In the genomic region with DNA sequence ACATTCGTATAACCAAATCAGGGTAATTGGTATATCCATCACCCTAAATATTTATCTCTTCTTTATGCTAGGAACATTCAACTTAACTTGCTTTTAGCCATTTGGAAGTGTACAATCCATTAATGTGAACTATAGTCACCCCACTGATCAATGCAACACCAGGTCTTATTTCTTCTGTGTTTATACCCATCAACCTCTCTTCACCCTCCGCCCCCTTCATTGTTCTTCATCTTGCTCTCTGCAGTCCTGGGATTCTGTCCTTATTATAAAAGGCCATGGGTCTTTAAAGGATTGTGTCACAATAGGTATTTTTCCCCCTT, we compare ENCODE assay signal across 9 cellular contexts. TPM values are rescaled to one million over a fixed set of nuclear protein-coding genes. Genes with fewer than 3 reads are reported as not detected.
DNase-seq lines count a peak whose midpoint lies in the region; ATAC-seq and TF ChIP-seq lines count a peak whose summit lies in the region.
"Had no signal": no experiment of that assay in that cellular context is flagged by ENCODE, and none has a peak within 500 bp of the region (broad histone marks: within the 10 kb centered on the region; RNA-seq: fewer than 3 reads in every experiment).

No MANE protein-coding gene starts in this region.

- H3K4me3 Mint-ChIP-seq in activated CD8-positive, alpha-beta T cell treated with anti-CD3 and anti-CD28 coated beads for 36 hours: no peak overlapping the region

- in situ Hi-C loops in transverse colon (cut with MboI; ENCODE audit: low pct_ligation_motif_present in 1 of 4, low pct_unique_long_range_greater_than_20kb in 1 of 4, low sequenced_read_pairs in 3 of 4): no loop called here

- H3K4me3 ChIP-seq in SK-N-SH (ENCODE audit: low read depth in 2 of 2, low read length in 1 of 2) (peak overlapping the region; percentile 88 to 94; a peak in 2 of 4 replicates), WI38 (ENCODE audit: low read depth, low read length) (peak overlapping the region; percentile 90), iPS-20b (ENCODE audit: low read length) (peak overlapping the region; percentile 88), transverse colon (peak overlapping the region in 2 of 4 donors; percentile 85 to 94)

- TF ChIP-seq EP300 in SK-N-SH (IDR thresholded peaks at IDR 0.05; ENCODE audit: borderline replicate concordance in 1 of 2, low read depth in 1 of 2, low read length in 1 of 2): no peak
- no peak for TF ChIP-seq EP300 in transverse colon (IDR thresholded peaks at IDR 0.05; ENCODE audit: low read depth)

- H3K27ac Mint-ChIP-seq in activated CD8-positive, alpha-beta T cell treated with anti-CD3 and anti-CD28 coated beads for 36 hours: no peak overlapping the region

- CTCF ChIA-PET in SK-N-SH (lab: Yijun Ruan, JAX): interaction anchor here (0.6 to 1.8 kb wide), 4 partner anchors 8 to 109 kb away, joined by 3 to 6 read pairs (median 3); a partner anchor contains a TSS
- CTCF ChIA-PET in activated CD8-positive, alpha-beta T cell treated with anti-CD3 and anti-CD28 coated beads for 36 hours (lab: Charles Lee): interaction anchor here (1.1 to 1.6 kb wide), 5 partner anchors 17 to 79 kb away, joined by 3 to 4 read pairs (median 4); no protein-coding TSS in a partner anchor

- peaks cover 22% of the 10 kb centered on the region for H3K36me3 Mint-ChIP-seq in activated CD8-positive, alpha-beta T cell treated with anti-CD3 and anti-CD28 coated beads for 36 hours (ENCODE audit: low read depth)

- H3F3A ChIP-seq in SK-N-SH (replicated peaks; ENCODE audit: insufficient read depth): no peaks in the 10 kb centered on the region

- no peaks in the 10 kb centered on the region for H3K9me3 ChIP-seq in SK-N-SH
- H3K9me3 ChIP-seq in iPS-20b (ENCODE audit: insufficient read depth, low read depth, low read length): no peaks in the 10 kb centered on the region
- no peaks in the 10 kb centered on the region for H3K9me3 ChIP-seq in transverse colon

- no peak for TF ChIP-seq POLR2A in transverse colon (IDR thresholded peaks at IDR 0.05)

- H3K9ac ChIP-seq in SK-N-SH: peak overlapping the region; percentile 83; the same call in 1 of the 2 replicates
- peak overlapping the region; percentile 77 for H3K9ac ChIP-seq in iPS-20b (ENCODE audit: low read depth, low read length)

- 92% methylated on average over 2 of the region's 2 CpGs for WGBS in SK-N-SH (ENCODE audit: low lambda C conversion rate)
- WGBS in transverse colon (ENCODE audit: low coverage in 1 of 2), 2 donors: 62 to 63% methylated on average over 2 of the region's 2 CpGs

- H3K4me1 Mint-ChIP-seq in activated CD8-positive, alpha-beta T cell treated with anti-CD3 and anti-CD28 coated beads for 36 hours (ENCODE audit: low read depth): peaks cover 29% of the 10 kb centered on the region

- H3K27me3 ChIP-seq in SK-N-SH (ENCODE audit: insufficient read depth) (no peaks in the 10 kb centered on the region), iPS-20b (ENCODE audit: insufficient read depth, low read length) (no peaks in the 10 kb centered on the region), transverse colon (no peaks in the 10 kb centered on the region)

- peaks cover 0 to 6% of the 10 kb centered on the region in 2 experiments for H3K36me3 ChIP-seq in SK-N-SH (replicated peaks in 1 of 2; ENCODE audit: control insufficient read depth in 1 of 2, insufficient read depth in 2 of 2, low read length in 1 of 2)
- H3K36me3 ChIP-seq in iPS-20b (ENCODE audit: insufficient read depth, low read depth, low read length): peaks cover 18% of the 10 kb centered on the region
- peaks cover 0 to 4% (median 0%) of the 10 kb centered on the region in 4 donors for H3K36me3 ChIP-seq in transverse colon

- H3K9me3 Mint-ChIP-seq in activated CD8-positive, alpha-beta T cell treated with anti-CD3 and anti-CD28 coated beads for 36 hours: no peaks in the 10 kb centered on the region

- no peak for ATAC-seq in SK-N-SH treated with all-trans-retinoic acid at 6 μM for 48 hours
- no peak for ATAC-seq in GM21786 (IDR thresholded peaks at IDR 0.05; ENCODE audit: unreplicated experiment)
- ATAC-seq in activated CD8-positive, alpha-beta T cell treated with anti-CD3 and anti-CD28 coated beads for 36 hours: no peak

- no peaks in the 10 kb centered on the region for H4K20me1 ChIP-seq in SK-N-SH (ENCODE audit: insufficient read depth)

- H3K4me1 ChIP-seq in SK-N-SH (ENCODE audit: control insufficient read depth in 1 of 2, insufficient read depth in 2 of 2, low read depth in 1 of 2, low read length in 1 of 2) (peaks cover 7 to 12% of the 10 kb centered on the region in 2 experiments; a peak in 3 of 4 replicates), iPS-20b (ENCODE audit: insufficient read depth, low read length) (peaks cover 21% of the 10 kb centered on the region), transverse colon (peaks cover 0 to 28% (median 8%) of the 10 kb centered on the region in 4 donors)

- TF ChIP-seq CTCF in SK-N-SH (IDR thresholded peaks at IDR 0.05) (no peak), WI38 (IDR thresholded peaks at IDR 0.05; ENCODE audit: low read depth, low read length) (no peak), transverse colon (IDR thresholded peaks at IDR 0.05) (no peak)
- no peak for TF ChIP-seq CTCF in activated CD8-positive, alpha-beta T cell treated with anti-CD3 and anti-CD28 coated beads for 36 hours (IDR thresholded peaks at IDR 0.05)

- no peak overlapping the region for H3K27ac ChIP-seq in SK-N-SH (ENCODE audit: low read depth in 2 of 2, low read length in 1 of 2)
- no peak overlapping the region for H3K27ac ChIP-seq in iPS-20b (ENCODE audit: low read length)
- H3K27ac ChIP-seq in transverse colon: peak overlapping the region; percentile 80 to 93 (median 90)

- H3K4me2 ChIP-seq in SK-N-SH: peak overlapping the region; percentile 86

- intact Hi-C loops in transverse colon (cut with DNase I; ENCODE audit: low total_unique reads): no loop called here
- intact Hi-C loops in activated CD8-positive, alpha-beta T cell treated with anti-CD3 and anti-CD28 coated beads for 36 hours (cut with micrococcal nuclease): loop anchor here (5.0 kb wide), 1 partner anchor 82 kb away; no protein-coding TSS in a partner anchor

- peaks cover 24% of the 10 kb centered on the region for H3K79me2 ChIP-seq in SK-N-SH (ENCODE audit: insufficient read depth)

- no peaks in the 10 kb centered on the region for H3K9me2 ChIP-seq in SK-N-SH

- H3K27me3 Mint-ChIP-seq in activated CD8-positive, alpha-beta T cell treated with anti-CD3 and anti-CD28 coated beads for 36 hours: no peaks in the 10 kb centered on the region

- peak overlapping the region; percentile 93; the same call in 1 of the 2 replicates for H2AFZ ChIP-seq in SK-N-SH (ENCODE audit: low read depth)

- no peak for DNase-seq in SK-N-SH
- no peak for DNase-seq in transverse colon
- no peak for DNase-seq in DMS 273 (lab: John Stamatoyannopoulos, UW; ENCODE audit: unreplicated experiment)
- DNase-seq in activated CD8-positive, alpha-beta T cell treated with anti-CD3 and anti-CD28 coated beads for 36 hours: no peak
- DNase-seq: NCI-H524 treated with DMSO at 0.1 percent for 48 hours had no signal

- TF ChIP-seq RAD21 in SK-N-SH (IDR thresholded peaks at IDR 0.05; ENCODE audit: low read length): no peak

- POLR2A ChIA-PET in SK-N-SH (lab: Yijun Ruan, JAX): no interaction called here
- POLR2A ChIA-PET in activated CD8-positive, alpha-beta T cell treated with anti-CD3 and anti-CD28 coated beads for 36 hours (lab: Charles Lee): interaction anchor here (1.0 to 4.2 kb wide), 5 partner anchors 10 to 115 kb away, joined by 3 to 16 read pairs (median 3); no protein-coding TSS in a partner anchor

TF ChIP-seq in SK-N-SH, 30 proteins besides CTCF, POLR2A, EP300 and RAD21 (continues in another document):
- no peak for TF ChIP-seq TCF12 (IDR thresholded peaks at IDR 0.05)

TF ChIP-seq in SK-N-SH treated with all-trans-retinoic acid at 6 μM for 48 hours, 23 proteins besides CTCF, POLR2A, EP300 and RAD21:
- no peak for TF ChIP-seq OSR1 (CRISPR knock-in tag; IDR thresholded peaks at IDR 0.05)
- TF ChIP-seq ZNF8 (CRISPR knock-in tag; IDR thresholded peaks at IDR 0.05): no peak
- TF ChIP-seq, protein P1, sequence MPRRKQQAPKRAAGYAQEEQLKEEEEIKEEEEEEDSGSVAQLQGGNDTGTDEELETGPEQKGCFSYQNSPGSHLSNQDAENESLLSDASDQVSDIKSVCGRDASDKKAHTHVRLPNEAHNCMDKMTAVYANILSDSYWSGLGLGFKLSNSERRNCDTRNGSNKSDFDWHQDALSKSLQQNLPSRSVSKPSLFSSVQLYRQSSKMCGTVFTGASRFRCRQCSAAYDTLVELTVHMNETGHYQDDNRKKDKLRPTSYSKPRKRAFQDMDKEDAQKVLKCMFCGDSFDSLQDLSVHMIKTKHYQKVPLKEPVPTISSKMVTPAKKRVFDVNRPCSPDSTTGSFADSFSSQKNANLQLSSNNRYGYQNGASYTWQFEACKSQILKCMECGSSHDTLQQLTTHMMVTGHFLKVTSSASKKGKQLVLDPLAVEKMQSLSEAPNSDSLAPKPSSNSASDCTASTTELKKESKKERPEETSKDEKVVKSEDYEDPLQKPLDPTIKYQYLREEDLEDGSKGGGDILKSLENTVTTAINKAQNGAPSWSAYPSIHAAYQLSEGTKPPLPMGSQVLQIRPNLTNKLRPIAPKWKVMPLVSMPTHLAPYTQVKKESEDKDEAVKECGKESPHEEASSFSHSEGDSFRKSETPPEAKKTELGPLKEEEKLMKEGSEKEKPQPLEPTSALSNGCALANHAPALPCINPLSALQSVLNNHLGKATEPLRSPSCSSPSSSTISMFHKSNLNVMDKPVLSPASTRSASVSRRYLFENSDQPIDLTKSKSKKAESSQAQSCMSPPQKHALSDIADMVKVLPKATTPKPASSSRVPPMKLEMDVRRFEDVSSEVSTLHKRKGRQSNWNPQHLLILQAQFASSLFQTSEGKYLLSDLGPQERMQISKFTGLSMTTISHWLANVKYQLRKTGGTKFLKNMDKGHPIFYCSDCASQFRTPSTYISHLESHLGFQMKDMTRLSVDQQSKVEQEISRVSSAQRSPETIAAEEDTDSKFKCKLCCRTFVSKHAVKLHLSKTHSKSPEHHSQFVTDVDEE (CRISPR knock-in tag; IDR thresholded peaks at IDR 0.05): no peak

RNA-seq across cellular contexts. Expression of a gene that starts 1.6 kb away (rescaled TPM):
- polyA plus RNA-seq in SK-N-SH (2012; rRNA removed): 21.9 and 22.9 TPM in 2 replicates
- 29.8 and 45.0 TPM in 2 replicates for polyA plus RNA-seq in SK-N-SH (2012; cell fraction: cytosol; rRNA removed)
- polyA plus RNA-seq in SK-N-SH (2012; cell fraction: nucleus; rRNA removed): 5.2 and 7.5 TPM in 2 replicates
- total RNA-seq in transverse colon: 10 to 100 TPM in 3 of 4 donors, not detected in 1; 26.2 to 73.5 (median 60.2) TPM
- 100 to 1,000 TPM; 147 to 155 TPM for total RNA-seq in activated CD8-positive, alpha-beta T cell treated with anti-CD3 and anti-CD28 coated beads for 36 hours

RNA-seq across cellular contexts. Expression of a gene that starts 42.1 kb away (rescaled TPM):
- polyA plus RNA-seq in SK-N-SH (2012; rRNA removed): 26.2 and 30.4 TPM in 2 replicates
- 25.6 and 26.3 TPM in 2 replicates for polyA plus RNA-seq in SK-N-SH (2012; cell fraction: cytosol; rRNA removed)
- 30.1 and 47.1 TPM in 2 replicates for polyA plus RNA-seq in SK-N-SH (2012; cell fraction: nucleus; rRNA removed)
- total RNA-seq in transverse colon: 10 to 100 TPM; 33.5 to 74.4 (median 48.6) TPM
- 10 to 100 TPM; 44.9 to 46.6 TPM for total RNA-seq in activated CD8-positive, alpha-beta T cell treated with anti-CD3 and anti-CD28 coated beads for 36 hours

Comparison
In these comparisons a context has a peak if more than half of its experiments do, and no peak if none do; other contexts are left out.
1. H3K27ac ChIP-seq: peak in transverse colon (4 of 4); none in SK-N-SH (0 of 2) and iPS-20b (single experiment).